ENCODE assay signal across 8 cellular contexts in genomic region chr11:75475767-75476650, GRCh38. TPM values are rescaled to one million over a fixed set of nuclear protein-coding genes. Genes with fewer than 3 reads are reported as not detected.
DNase-seq lines count a peak whose midpoint lies in the region; FAIRE-seq and TF ChIP-seq lines count a peak whose summit lies in the region.

No MANE protein-coding gene starts in this region.

- H3K27ac ChIP-seq in H1 (ENCODE audit: low read depth, low read length) (no peak overlapping the region), parathyroid adenoma (peak overlapping the region; percentile 4)

- H2BK5ac ChIP-seq in H1 (ENCODE audit: low read depth, low read length) = no peak overlapping the region

- H3K4ac ChIP-seq in H1 (replicated peaks; ENCODE audit: insufficient read length, low read depth, low read length) = no peak overlapping the region

- H2BK15ac ChIP-seq in H1 (ENCODE audit: low read length) = no peak overlapping the region

- POLR2A ChIA-PET in H1 (lab: Charles Lee; ENCODE audit: partially characterized antibody) = interaction anchor here (0.6 to 3.7 kb wide), 12 partner anchors 9 to 102 kb away, joined by 3 to 21 read pairs (median 5); partner anchors contain the start of gene SERPINH1

- H3K56ac ChIP-seq in H1 (replicated peaks; ENCODE audit: insufficient read length, low read depth, low read length) = no peak overlapping the region

- H3K9ac ChIP-seq in H1 (replicated peaks in 1 of 4; ENCODE audit: extremely low read depth in 1 of 4, low read depth in 3 of 4, low read length in 3 of 4) = no peak overlapping the region
- H3K9ac ChIP-seq in parathyroid adenoma = no peak overlapping the region

- no peak overlapping the region for H3K4me3 ChIP-seq in H1 (ENCODE audit: extremely low read depth in 1 of 4, insufficient read depth in 2 of 4, low read depth in 3 of 4, low read length in 4 of 4)
- no peak overlapping the region for H3K4me3 ChIP-seq in parathyroid adenoma (ENCODE audit: low read depth, low read length)

- no peaks in the 10 kb centered on the region for H3K23me2 ChIP-seq in H1 (ENCODE audit: low read depth, low read length)

- H3K79me2 ChIP-seq in H1 (ENCODE audit: control insufficient read depth in 1 of 2, insufficient read depth in 2 of 2, low read length in 2 of 2) = no peaks in the 10 kb centered on the region
- H3K79me2 ChIP-seq in parathyroid adenoma = no peaks in the 10 kb centered on the region

- 95% methylated on average over 9 of the region's 9 CpGs; no CpG with 5 or more reads in 1 of the 2 experiments for WGBS in H1 (ENCODE audit: extremely low coverage in 1 of 2, insufficient coverage in 1 of 2, insufficient read length in 1 of 2, insufficient replicate concordance in 2 of 2, low coverage in 1 of 2, low lambda C conversion rate in 2 of 2, missing lambda C conversion rate in 1 of 2), 2 experiments

- no peaks in the 10 kb centered on the region for H3K79me1 ChIP-seq in H1 (ENCODE audit: low read depth, low read length)

- H3K4me1 ChIP-seq in H1 (replicated peaks in 1 of 4; ENCODE audit: control insufficient read depth in 3 of 4, insufficient read depth in 4 of 4, low read length in 3 of 4) (peaks cover 3 to 8% (median 4%) of the 10 kb centered on the region in 4 experiments; a peak in 5 of 7 replicates), parathyroid adenoma (no peaks in the 10 kb centered on the region)

- H3K27me3 ChIP-seq in H1 (replicated peaks in 1 of 4; ENCODE audit: control insufficient read depth in 3 of 4, extremely low read depth in 1 of 4, insufficient read depth in 3 of 4, low read length in 3 of 4) = no peaks in the 10 kb centered on the region
- H3K27me3 ChIP-seq in parathyroid adenoma (ENCODE audit: control insufficient read depth, insufficient read depth, low read length) = no peaks in the 10 kb centered on the region

- H3K4me2 ChIP-seq in H1 (ENCODE audit: insufficient read depth in 1 of 2, low read depth in 2 of 2, low read length in 2 of 2) (peak overlapping the region in 1 of 2 experiments; percentile 43; a peak in 2 of 4 replicates), parathyroid adenoma (ENCODE audit: low read length) (no peak overlapping the region)

- H3K14ac ChIP-seq in H1 (ENCODE audit: insufficient read length) = no peak overlapping the region

- no peak for TF ChIP-seq RAD21 in H1 (IDR thresholded peaks at IDR 0.05 in 1 of 2, conservative IDR thresholded peaks at IDR 0.05 in 1 of 2; ENCODE audit: low read depth in 2 of 2, low read length in 2 of 2)

- H4K91ac ChIP-seq in H1 (replicated peaks; ENCODE audit: insufficient read length, low read length) = no peak overlapping the region

- no peaks in the 10 kb centered on the region for H3K9me3 ChIP-seq in H1 (ENCODE audit: insufficient read depth in 2 of 2, low read depth in 1 of 2, low read length in 1 of 2)
- H3K9me3 ChIP-seq in parathyroid adenoma (ENCODE audit: control insufficient read depth, low read length) = no peaks in the 10 kb centered on the region

- H4K20me1 ChIP-seq in H1 (replicated peaks in 1 of 2; ENCODE audit: control insufficient read depth in 1 of 2, insufficient read depth in 2 of 2, low read length in 2 of 2) = no peaks in the 10 kb centered on the region

- peak overlapping the region; percentile 57; the same call in 1 of the 2 replicates for H2AK5ac ChIP-seq in H1 (ENCODE audit: low read depth, low read length)

- H3K18ac ChIP-seq in H1 (ENCODE audit: extremely low read depth, low read length) = no peak overlapping the region

- H2BK12ac ChIP-seq in H1 (ENCODE audit: low read depth, low read length) = no peak overlapping the region

- CTCF ChIA-PET in H1 (lab: Charles Lee; ENCODE audit: partially characterized antibody) = interaction anchor here (0.6 to 31.5 kb wide), 17 partner anchors 11 to 312 kb away, joined by 3 to 603 read pairs (median 5); partner anchors contain the start of gene GDPD5

- no peak overlapping the region for H3K23ac ChIP-seq in H1 (ENCODE audit: insufficient read length)

- H2AFZ ChIP-seq in H1 (ENCODE audit: low read length) = no peak overlapping the region
- no peak overlapping the region for H2AFZ ChIP-seq in parathyroid adenoma

- H3K36me3 ChIP-seq in H1 (ENCODE audit: control insufficient read depth in 2 of 4, insufficient read depth in 4 of 4, low read length in 3 of 4) = no peaks in the 10 kb centered on the region
- no peaks in the 10 kb centered on the region for H3K36me3 ChIP-seq in parathyroid adenoma (ENCODE audit: control insufficient read depth, insufficient read depth, low read length)

- TF ChIP-seq POLR2A in H1 (IDR thresholded peaks at IDR 0.05; ENCODE audit: control extremely low read depth in 1 of 2, low read depth in 2 of 2, low read length in 2 of 2) = no peak

- no peak for TF ChIP-seq CTCF in H1 (IDR thresholded peaks at IDR 0.05; ENCODE audit: control extremely low read depth in 1 of 3, insufficient read depth in 1 of 3, low read depth in 1 of 3, low read length in 3 of 3)
- no peak for TF ChIP-seq CTCF in parathyroid adenoma (IDR thresholded peaks at IDR 0.05)

- H4K8ac ChIP-seq in H1 (ENCODE audit: extremely low read depth, insufficient read depth, low read length) = no peak overlapping the region; the same call in 1 of the 2 replicates

- no peak overlapping the region for H2BK20ac ChIP-seq in H1 (ENCODE audit: low read length)

- DNase-seq in activated T-cell treated with anti-CD3 and anti-CD28 coated beads for 48 hours (ENCODE audit: low read depth) (peak; percentile 12), H1 (ENCODE audit: low read depth in 1 of 2, low spot score in 2 of 2) (no peak), SK-N-DZ (ENCODE audit: low spot score) (no peak), NCI-H146 (lab: John Stamatoyannopoulos, UW) (no peak), cortex of kidney (lab: John Stamatoyannopoulos, UW) (no peak)
- no peak for DNase-seq in activated T-cell treated with anti-CD3 and anti-CD28 coated beads, Interleukin-2, amount 50 U/mL, for 1 hour

- no peak for TF ChIP-seq EP300 in H1 (IDR thresholded peaks at IDR 0.05; ENCODE audit: borderline replicate concordance in 1 of 2, low read depth in 2 of 2, low read length in 2 of 2)

- no peak for FAIRE-seq in H1 (lab: Jason Lieb, UNC)

- H4K5ac ChIP-seq in H1 (ENCODE audit: insufficient read length, low read depth, low read length) = no peak overlapping the region

- no peak overlapping the region for H2BK120ac ChIP-seq in H1 (replicated peaks; ENCODE audit: low read depth, low read length)

TF ChIP-seq in PFSK-1, 5 proteins besides CTCF, POLR2A, EP300 and RAD21 (continues in another document):
- TF ChIP-seq FOXP2 (optimal IDR thresholded peaks at IDR 0.05; ENCODE audit: borderline replicate concordance, extremely low read depth, extremely low read length, insufficient read depth) (no peak), TAF1 (IDR thresholded peaks at IDR 0.05; ENCODE audit: borderline replicate concordance, insufficient read depth, low read length) (no peak), POLR2AphosphoS5 (IDR thresholded peaks at IDR 0.05; ENCODE audit: low read depth, low read length) (0 out of 2 replicates have a peak, but pooled peaks have one; percentile 18), SIN3A (IDR thresholded peaks at IDR 0.05; ENCODE audit: borderline replicate concordance, insufficient read depth, low read length) (no peak; the same call in 1 of the 2 replicates)

TF ChIP-seq in H1, 55 proteins besides CTCF, POLR2A, EP300 and RAD21:
- TF ChIP-seq SP4 (IDR thresholded peaks at IDR 0.05; ENCODE audit: low read length) (no peak), MAFK (IDR thresholded peaks at IDR 0.05; ENCODE audit: low read depth, low read length) (no peak), BCL11A (IDR thresholded peaks at IDR 0.05; ENCODE audit: low read depth in 2 of 2, low read length in 2 of 2) (no peak), FOSL1 (IDR thresholded peaks at IDR 0.05; ENCODE audit: insufficient read depth, low read depth, low read length) (no peak), BRCA1 (IDR thresholded peaks at IDR 0.05; ENCODE audit: low read depth, low read length) (no peak), CBX8 (IDR thresholded peaks at IDR 0.05; ENCODE audit: borderline replicate concordance, low read depth, low read length) (no peak), ZNF274 (IDR thresholded peaks at IDR 0.05; ENCODE audit: borderline replicate concordance, extremely low read depth, low read length) (no peak), SP1 (IDR thresholded peaks at IDR 0.05; ENCODE audit: low read depth, low read length) (no peak), EZH2 (IDR thresholded peaks at IDR 0.05; ENCODE audit: low read depth, low read length, severe bottlenecking) (no peak), TAF7 (optimal IDR thresholded peaks at IDR 0.05; ENCODE audit: borderline replicate concordance, low read depth, low read length) (no peak), JUN (IDR thresholded peaks at IDR 0.05; ENCODE audit: low read depth, low read length) (no peak), HDAC6 (IDR thresholded peaks at IDR 0.05; ENCODE audit: low read depth, low read length) (no peak)

RNA-seq across cellular contexts. Expression of gene KLHL35, which starts 43.0 kb away (rescaled TPM):
- polyA plus RNA-seq in PFSK-1 (2012; ENCODE audit: insufficient read length, low read depth) = 0.77 TPM
- 0.35 and 0.40 TPM in 2 replicates for total RNA-seq in H1 (2021; fragmentation: NEBNext Ultra II Directional; extraction: Animal tissue kit (Norgen Biotek cat#: 25700))
- polyA plus RNA-seq in H1 (2011; rRNA removed) = 0.41 and 0.64 TPM in 2 replicates
- 0.50 TPM for polyA plus RNA-seq in H1 (2011; cell fraction: cytosol; rRNA removed)
- polyA plus RNA-seq in H1 (2011; cell fraction: nucleus; rRNA removed) = 0.40 TPM
- 0.24 to 0.70 TPM (median 0.66 TPM) in 3 of 4 replicates, not detected in the other for polyA plus RNA-seq in H1 (2012, experiment 1 of 2)
- 0.24 TPM for polyA plus RNA-seq in H1 (2012, experiment 2 of 2)
- polyA plus RNA-seq in H1 (2013, experiment 1 of 2) = 0.32 TPM
- polyA plus RNA-seq in H1 (2013, experiment 2 of 2) = 0.31 TPM
- 0.10 TPM in 1 of 2 replicates, not detected in the other for polyA minus RNA-seq in H1 (2011; rRNA and poly(A)+ RNA removed)
- 1.0 TPM for polyA minus RNA-seq in H1 (2011; cell fraction: cytosol; rRNA and poly(A)+ RNA removed)
- polyA minus RNA-seq in H1 (2011; cell fraction: nucleus; rRNA and poly(A)+ RNA removed) = not detected
- 4.6 and 5.5 TPM in 2 replicates for polyA plus RNA-seq in SK-N-DZ (2014; cell fraction: cytosol; rRNA removed)
- polyA plus RNA-seq in SK-N-DZ (2014; cell fraction: nucleus; rRNA removed) = 5.4 and 10.8 TPM in 2 replicates

RNA-seq across cellular contexts. Expression of gene GDPD5, which starts 49.7 kb away (rescaled TPM):
- polyA plus RNA-seq in PFSK-1 (2012; ENCODE audit: insufficient read length, low read depth) = 29.0 TPM
- 8.1 and 8.6 TPM in 2 replicates for total RNA-seq in H1 (2021; fragmentation: NEBNext Ultra II Directional; extraction: Animal tissue kit (Norgen Biotek cat#: 25700))
- polyA plus RNA-seq in H1 (2011; rRNA removed) = 7.8 and 10.2 TPM in 2 replicates
- polyA plus RNA-seq in H1 (2011; cell fraction: cytosol; rRNA removed) = 6.4 TPM
- polyA plus RNA-seq in H1 (2011; cell fraction: nucleus; rRNA removed) = 27.2 TPM
- 4.8 to 10.4 TPM (median 8.0 TPM) in 4 replicates for polyA plus RNA-seq in H1 (2012, experiment 1 of 2)
- polyA plus RNA-seq in H1 (2012, experiment 2 of 2) = 6.2 TPM
- 10.7 TPM for polyA plus RNA-seq in H1 (2013, experiment 1 of 2)
- polyA plus RNA-seq in H1 (2013, experiment 2 of 2) = 10.8 TPM
- 6.0 and 7.1 TPM in 2 replicates for polyA minus RNA-seq in H1 (2011; rRNA and poly(A)+ RNA removed)
- 3.8 TPM for polyA minus RNA-seq in H1 (2011; cell fraction: cytosol; rRNA and poly(A)+ RNA removed)
- polyA minus RNA-seq in H1 (2011; cell fraction: nucleus; rRNA and poly(A)+ RNA removed) = 8.1 TPM
- 1.9 and 2.7 TPM in 2 replicates for polyA plus RNA-seq in SK-N-DZ (2014; cell fraction: cytosol; rRNA removed)
- 3.8 and 4.1 TPM in 2 replicates for polyA plus RNA-seq in SK-N-DZ (2014; cell fraction: nucleus; rRNA removed)
